ENCODE assay signal across 15 cellular contexts in genomic region chr17:59803377-59803757, GRCh38.
DNase-seq lines count a peak whose midpoint lies in the region; ATAC-seq and TF ChIP-seq lines count a peak whose summit lies in the region.
"Had no signal": no experiment of that assay in that cellular context is flagged by ENCODE, and none has a peak within 500 bp of the region (broad histone marks: within the 10 kb centered on the region; RNA-seq: fewer than 3 reads in every experiment).

No MANE protein-coding gene starts in this region.

- no peaks in the 10 kb centered on the region for H3K36me3 ChIP-seq in mucosa of stomach (ENCODE audit: control insufficient read depth, insufficient read depth, low read length)
- H3K36me3 ChIP-seq: gastroesophageal sphincter had no signal

- H3K9me3 ChIP-seq in mucosa of stomach (ENCODE audit: control insufficient read depth, low read length) = no peaks in the 10 kb centered on the region
- H3K9me3 ChIP-seq: gastroesophageal sphincter, mucosa of descending colon had no signal

- peak overlapping the region; percentile 79 for H3K27ac ChIP-seq in HL-60 (replicated peaks)
- H3K27ac ChIP-seq: gastroesophageal sphincter had no signal

- peaks cover 6% of the 10 kb centered on the region for H3K4me1 ChIP-seq in mucosa of stomach (ENCODE audit: control insufficient read depth, insufficient read depth, low read length)

- H3K9ac ChIP-seq in mucosa of stomach (ENCODE audit: low read length) = peak overlapping the region; percentile 47

- no peak overlapping the region for H3K4me3 ChIP-seq in HL-60 (replicated peaks; ENCODE audit: insufficient read depth, low read length)
- peak overlapping the region; percentile 25 for H3K4me3 ChIP-seq in mucosa of stomach (ENCODE audit: low read length)
- H3K4me3 ChIP-seq: gastroesophageal sphincter, mucosa of descending colon had no signal

- ATAC-seq in GM18873 (IDR thresholded peaks at IDR 0.05; ENCODE audit: low FRiP score, unreplicated experiment) = no peak
- ATAC-seq: effector memory CD8-positive, alpha-beta T cell; gastroesophageal sphincter had no signal

- peak; percentile 30 to 34 for DNase-seq in AML-193 (lab: John Stamatoyannopoulos, UW)
- no peak for DNase-seq in HL-60 (ENCODE audit: low read depth in 1 of 2, low spot score in 1 of 2)
- peak; percentile 59 for DNase-seq in amniotic epithelial cell (ENCODE audit: low read depth)
- DNase-seq in stimulated activated CD4-positive, alpha-beta T cell treated with anti-CD3 and anti-CD28 coated beads, Interleukin-15, amount 100 ng/mL, for 24 hours = no peak
- DNase-seq in NCI-H2029 treated with DMSO at 0.1 percent for 48 hours (lab: John Stamatoyannopoulos, UW) = no peak
- DNase-seq: activated CD4-positive, alpha-beta T cell treated with anti-CD3 and anti-CD28 coated beads, Interleukin-2, amount 50 U/mL, for 1 hour; CD4-positive, alpha-beta T cell; effector memory CD8-positive, alpha-beta T cell; mucosa of descending colon; NCI-H1417; NCI-H446; RPMI8226 had no signal

- no peak for TF ChIP-seq CTCF in HL-60 (IDR thresholded peaks at IDR 0.05; ENCODE audit: insufficient read depth, low read length)

- H3K27me3 ChIP-seq in HL-60 (ENCODE audit: insufficient read depth, poor library complexity, severe bottlenecking) (no peaks in the 10 kb centered on the region), mucosa of stomach (ENCODE audit: control insufficient read depth, insufficient read depth, low read length) (no peaks in the 10 kb centered on the region)
- H3K27me3 ChIP-seq: gastroesophageal sphincter had no signal

Comparison
In these comparisons a context has a peak if more than half of its experiments do, and no peak if none do; other contexts are left out.
1. DNase-seq: peak in AML-193 (2 of 2) and amniotic epithelial cell (single experiment); none in HL-60 (0 of 2), stimulated activated CD4-positive, alpha-beta T cell treated with anti-CD3 and anti-CD28 coated beads, Interleukin-15, amount 100 ng/mL, for 24 hours (single experiment) and NCI-H2029 treated with DMSO at 0.1 percent for 48 hours (single experiment).